Comparison of ENCODE assay signal across 19 cellular contexts in genomic region chr3:141086188-141086587, GRCh38. TPM values are rescaled to one million over a fixed set of nuclear protein-coding genes. Genes with fewer than 3 reads are reported as not detected.
DNase-seq lines count a peak whose midpoint lies in the region; ATAC-seq and TF ChIP-seq lines count a peak whose summit lies in the region.
"Had no signal": no experiment of that assay in that cellular context is flagged by ENCODE, and none has a peak within 500 bp of the region (broad histone marks: within the 10 kb centered on the region; RNA-seq: fewer than 3 reads in every experiment).

No MANE protein-coding gene starts in this region.

- H3K9me3 Mint-ChIP-seq in WTC11, result no peaks in the 10 kb centered on the region
- H3K9me3 Mint-ChIP-seq: CD4-positive, alpha-beta T cell; IgD-negative memory B cell had no signal

- DNase-seq in left ventricle myocardium superior, result no peak
- no peak for DNase-seq in Right ventricle myocardium inferior (ENCODE audit: missing footprints)
- DNase-seq in WTC11 (ENCODE audit: low spot score), result no peak
- no peak for DNase-seq in cortex of kidney (lab: John Stamatoyannopoulos, UW)
- DNase-seq in NCI-H524 treated with DMSO at 0.1 percent for 48 hours (lab: John Stamatoyannopoulos, UW), result no peak
- DNase-seq in H4 (ENCODE audit: low spot score), result no peak
- DNase-seq: AML-193; CD4-positive, alpha-beta T cell; DMS53; H7; NCI-H1092; NCI-H1417 treated with DMSO at 0.1 percent for 48 hours; NCI-H187; SJCRH30 had no signal

- peak overlapping the region; percentile 12 for H3K9ac ChIP-seq in muscle layer of colon (ENCODE audit: low read length)
- H3K9ac ChIP-seq: BLaER1 treated with 17β-estradiol and CSF1 and Interleukin-3, amounts not matched to agents 10 nM and 100 nM had no signal

- TF ChIP-seq CTCF in WTC11 (IDR thresholded peaks at IDR 0.05), result no peak

- peaks cover 91% of the 10 kb centered on the region for H3K4me1 Mint-ChIP-seq in WTC11

- H3K4me1 ChIP-seq in muscle layer of colon (ENCODE audit: insufficient read depth, low read length), result peaks cover 41% of the 10 kb centered on the region
- H3K4me1 ChIP-seq: A549 had no signal

- H3K27me3 Mint-ChIP-seq in WTC11 (ENCODE audit: low read depth), result no peaks in the 10 kb centered on the region
- H3K27me3 Mint-ChIP-seq: CD4-positive, alpha-beta T cell had no signal

- CTCF ChIA-PET in WTC11 (lab: Charles Lee), result interaction anchor here (2.8 to 3.5 kb wide), 2 partner anchors 20 to 35 kb away, joined by 14 to 22 read pairs; partner anchors contain the start of gene SPSB4

- ATAC-seq in left ventricle myocardium superior, result peak; percentile 31
- ATAC-seq in Right ventricle myocardium inferior, result no peak
- no peak for ATAC-seq in WTC11
- ATAC-seq: A549, SK-N-SH treated with all-trans-retinoic acid at 6 μM for 48 hours had no signal

- H3K27ac ChIP-seq in muscle layer of colon (ENCODE audit: low read depth, low read length), result no peak overlapping the region
- H3K27ac ChIP-seq: A549; BLaER1 treated with 17β-estradiol and CSF1 and Interleukin-3, amounts not matched to agents 10 nM and 100 nM; SJCRH30 had no signal

- H3K36me3 Mint-ChIP-seq in WTC11, result no peaks in the 10 kb centered on the region

- no peaks in the 10 kb centered on the region for H3K27me3 ChIP-seq in muscle layer of colon (ENCODE audit: control insufficient read depth in 1 of 2, insufficient read depth in 2 of 2, low read length in 2 of 2)
- H3K27me3 ChIP-seq: BLaER1 treated with 17β-estradiol and CSF1 and Interleukin-3, amounts not matched to agents 10 nM and 100 nM; SJCRH30 had no signal

- H3K4me3 ChIP-seq in muscle layer of colon (ENCODE audit: low read depth in 1 of 2, low read length in 2 of 2), result no peak overlapping the region
- H3K4me3 ChIP-seq: A549; BLaER1 treated with 17β-estradiol and CSF1 and Interleukin-3, amounts not matched to agents 10 nM and 100 nM; SJCRH30 had no signal

- H3K27ac Mint-ChIP-seq in WTC11, result peak overlapping the region; percentile 33; the same call in 1 of the 2 replicates
- H3K27ac Mint-ChIP-seq: CD4-positive, alpha-beta T cell; IgD-negative memory B cell had no signal

- intact Hi-C loops in left ventricle myocardium superior (cut with micrococcal nuclease), result no loop called here
- intact Hi-C loops in Right ventricle myocardium inferior (cut with DNase I), result no loop called here

- H3K36me3 ChIP-seq in muscle layer of colon (ENCODE audit: insufficient read depth, low read length), result no peaks in the 10 kb centered on the region
- H3K36me3 ChIP-seq: BLaER1 treated with 17β-estradiol and CSF1 and Interleukin-3, amounts not matched to agents 10 nM and 100 nM had no signal

- no peaks in the 10 kb centered on the region for H3K9me3 ChIP-seq in muscle layer of colon (ENCODE audit: low read length)
- H3K9me3 ChIP-seq: A549; BLaER1 treated with 17β-estradiol and CSF1 and Interleukin-3, amounts not matched to agents 10 nM and 100 nM; SJCRH30 had no signal

- H3K4me3 Mint-ChIP-seq in WTC11, result no peak overlapping the region
- H3K4me3 Mint-ChIP-seq: CD4-positive, alpha-beta T cell; IgD-negative memory B cell had no signal

- POLR2A ChIA-PET in WTC11 (lab: Charles Lee), result no interaction called here

TF ChIP-seq in WTC11, 78 proteins besides CTCF, POLR2A, EP300 and RAD21:
- TF ChIP-seq GTF2I (CRISPR knock-in tag; conservative IDR thresholded peaks at IDR 0.05), result 0 out of 2 replicates have a peak, but pooled peaks have one; percentile 30
- TF ChIP-seq ZNF416 (CRISPR knock-in tag; IDR thresholded peaks at IDR 0.05), result no peak
TF ChIP-seq in WTC11: peak in this region for 1.

RNA-seq across cellular contexts. Expression of gene SPSB4, which starts 35.0 kb away (rescaled TPM):
- total RNA-seq in left ventricle myocardium superior (5.3 TPM), Right ventricle myocardium inferior (7.1 TPM), WTC11 (2021) (19.4 to 19.7 TPM (median 19.6 TPM) in 3 replicates)
- 1.9 and 2.2 TPM in 2 replicates for total RNA-seq in H4 (2014; rRNA removed; shearing (Covaris generic))
- total RNA-seq: CD4-positive, alpha-beta T cell had no signal
